In genomic region chr14:100889641-100890040, GRCh38 we compare ENCODE assay signal across 21 cellular contexts. TPM values are rescaled to one million over a fixed set of nuclear protein-coding genes. Genes with fewer than 3 reads are reported as not detected.
DNase-seq lines count a peak whose midpoint lies in the region; ATAC-seq, FAIRE-seq and TF ChIP-seq lines count a peak whose summit lies in the region.
"Had no signal": no experiment of that assay in that cellular context is flagged by ENCODE, and none has a peak within 500 bp of the region (broad histone marks: within the 10 kb centered on the region; RNA-seq: fewer than 3 reads in every experiment).

No MANE protein-coding gene starts in this region.

- TF ChIP-seq CTCF in natural killer cell (IDR thresholded peaks at IDR 0.05), result no peak
- TF ChIP-seq CTCF in adrenal gland (IDR thresholded peaks at IDR 0.05), result no peak

- H3K9me3 ChIP-seq in adrenal gland (replicated peaks in 1 of 3) (no peaks in the 10 kb centered on the region), neuronal stem cell (replicated peaks in 1 of 2; ENCODE audit: control insufficient read depth in 2 of 2, insufficient read depth in 1 of 2, low read depth in 1 of 2, low read length in 2 of 2) (no peaks in the 10 kb centered on the region)
- H3K9me3 ChIP-seq: tibial artery had no signal

- peaks cover 14 to 28% of the 10 kb centered on the region in 2 donors for H3K27me3 Mint-ChIP-seq in natural killer cell (ENCODE audit: low read depth in 2 of 2)
- H3K27me3 Mint-ChIP-seq in natural killer cell treated with Interleukin-12 subunit alpha and Interleukin-12 subunit beta and Interleukin-15 and Interleukin-18, amount 100 ng/mL, for 72 hours, result peaks cover 16 to 34% of the 10 kb centered on the region in 2 donors

- H3K4me1 ChIP-seq in adrenal gland (replicated peaks in 1 of 2) (peaks cover 3 to 36% of the 10 kb centered on the region in 2 donors), neuronal stem cell (ENCODE audit: control insufficient read depth in 2 of 2, insufficient read depth in 1 of 2, low read depth in 1 of 2, low read length in 2 of 2) (peaks cover 6 to 22% of the 10 kb centered on the region in 2 donors)
- H3K4me1 ChIP-seq: parathyroid adenoma, tibial artery had no signal

- no peaks in the 10 kb centered on the region for H3K27me3 ChIP-seq in adrenal gland
- no peaks in the 10 kb centered on the region for H3K27me3 ChIP-seq in neuronal stem cell (ENCODE audit: control insufficient read depth in 3 of 3, insufficient read depth in 3 of 3, low read depth in 1 of 3, low read length in 3 of 3)
- H3K27me3 ChIP-seq: cardiac muscle cell had no signal

- peak overlapping the region; percentile 99 for H2BK12ac ChIP-seq in neuronal stem cell (ENCODE audit: low read length)

- no peak overlapping the region for H3K4ac ChIP-seq in neuronal stem cell (ENCODE audit: low read length)

- FAIRE-seq in HTR-8/SVneo (lab: Jason Lieb, UNC), result no peak

- no peaks in the 10 kb centered on the region for H3K4me1 Mint-ChIP-seq in natural killer cell
- H3K4me1 Mint-ChIP-seq in natural killer cell treated with Interleukin-12 subunit alpha and Interleukin-12 subunit beta and Interleukin-15 and Interleukin-18, amount 100 ng/mL, for 72 hours (ENCODE audit: low read depth in 2 of 2), result no peaks in the 10 kb centered on the region

- intact Hi-C loops in natural killer cell (cut with micrococcal nuclease) (no loop called here), adrenal gland (cut with DNase I) (no loop called here)

- H3K4me2 ChIP-seq in neuronal stem cell (ENCODE audit: insufficient read depth, low read length, poor library complexity, severe bottlenecking), result no peak overlapping the region

- ATAC-seq in natural killer cell (no peak), left lobe of liver (no peak)
- ATAC-seq in natural killer cell treated with Interleukin-12 subunit alpha and Interleukin-12 subunit beta and Interleukin-15 and Interleukin-18, amount 100 ng/mL, for 72 hours, result no peak
- ATAC-seq: sciatic nerve; stimulated activated naive CD8-positive, alpha-beta T cell treated with anti-CD3 and anti-CD28 coated beads, Interleukin-15, Interleukin-2, amounts not matched to agents 100 U/mL and 50 U/mL, for 24 hours had no signal

- no peak overlapping the region for H3K27ac Mint-ChIP-seq in natural killer cell
- no peak overlapping the region for H3K27ac Mint-ChIP-seq in natural killer cell treated with Interleukin-12 subunit alpha and Interleukin-12 subunit beta and Interleukin-15 and Interleukin-18, amount 100 ng/mL, for 72 hours
- H3K27ac Mint-ChIP-seq: activated CD4-positive, alpha-beta memory T cell treated with anti-CD3 and anti-CD28 coated beads for 36 hours; CD4-positive, alpha-beta T cell had no signal

- H3K36me3 Mint-ChIP-seq in natural killer cell, result no peaks in the 10 kb centered on the region
- no peaks in the 10 kb centered on the region for H3K36me3 Mint-ChIP-seq in natural killer cell treated with Interleukin-12 subunit alpha and Interleukin-12 subunit beta and Interleukin-15 and Interleukin-18, amount 100 ng/mL, for 72 hours
- H3K36me3 Mint-ChIP-seq: activated CD4-positive, alpha-beta memory T cell treated with anti-CD3 and anti-CD28 coated beads for 36 hours had no signal

- H3K4me3 Mint-ChIP-seq in natural killer cell, result no peak overlapping the region
- H3K4me3 Mint-ChIP-seq in natural killer cell treated with Interleukin-12 subunit alpha and Interleukin-12 subunit beta and Interleukin-15 and Interleukin-18, amount 100 ng/mL, for 72 hours, result no peak overlapping the region
- H3K4me3 Mint-ChIP-seq: activated CD4-positive, alpha-beta memory T cell treated with anti-CD3 and anti-CD28 coated beads for 36 hours; CD4-positive, alpha-beta T cell had no signal

- H3K79me1 ChIP-seq in neuronal stem cell (ENCODE audit: low read depth, low read length), result no peaks in the 10 kb centered on the region

- no peak overlapping the region for H3K14ac ChIP-seq in neuronal stem cell (ENCODE audit: low read length)

- no peak overlapping the region for H3K9ac ChIP-seq in neuronal stem cell (ENCODE audit: low read depth, low read length, poor library complexity)
- H3K9ac ChIP-seq: parathyroid adenoma had no signal

- H3K4me3 ChIP-seq in adrenal gland (no peak overlapping the region), neuronal stem cell (ENCODE audit: low read length in 2 of 2) (no peak overlapping the region)
- H3K4me3 ChIP-seq: cardiac muscle cell, tibial artery had no signal

- peak overlapping the region; percentile 97 for H2BK15ac ChIP-seq in neuronal stem cell (ENCODE audit: low read length)

- H2BK5ac ChIP-seq in neuronal stem cell (ENCODE audit: low read length), result peak overlapping the region; percentile 77

- no peak overlapping the region for H4K91ac ChIP-seq in neuronal stem cell (ENCODE audit: low read depth, low read length, poor library complexity)

- no peaks in the 10 kb centered on the region for H3K9me3 Mint-ChIP-seq in natural killer cell
- no peaks in the 10 kb centered on the region for H3K9me3 Mint-ChIP-seq in natural killer cell treated with Interleukin-12 subunit alpha and Interleukin-12 subunit beta and Interleukin-15 and Interleukin-18, amount 100 ng/mL, for 72 hours
- H3K9me3 Mint-ChIP-seq: activated CD4-positive, alpha-beta memory T cell treated with anti-CD3 and anti-CD28 coated beads for 36 hours; CD4-positive, alpha-beta T cell had no signal

- DNase-seq in natural killer cell (peak; percentile 5), adrenal gland (peak in 4 of 7 donors; percentile 1 to 49 (median 7)), neuronal stem cell (ENCODE audit: low spot score) (no peak), left lobe of liver (ENCODE audit: low spot score) (no peak), HTR-8/SVneo (ENCODE audit: insufficient read length, low spot score) (no peak)
- no peak for DNase-seq in natural killer cell treated with Interleukin-12 subunit alpha and Interleukin-12 subunit beta and Interleukin-15 and Interleukin-18, amount 100 ng/mL, for 72 hours (ENCODE audit: low spot score)
- DNase-seq in effector CD8-positive, alpha-beta T cell (lab: John Stamatoyannopoulos, UW), result no peak
- DNase-seq: activated CD4-positive, alpha-beta memory T cell treated with anti-CD3 and anti-CD28 coated beads for 36 hours; activated CD8-positive, alpha-beta memory T cell treated with anti-CD3 and anti-CD28 coated beads, Interleukin-2, amount 50 U/mL, for 48 hours; NCI-H2081 treated with DMSO at 0.1 percent for 48 hours; stimulated activated CD4-positive, alpha-beta T cell treated with anti-CD3 and anti-CD28 coated beads, Interleukin-15, amount 100 ng/mL, for 24 hours; stimulated activated naive CD8-positive, alpha-beta T cell treated with anti-CD3 and anti-CD28 coated beads, Interleukin-15, Interleukin-2, amounts not matched to agents 100 U/mL and 50 U/mL, for 24 hours; T1000 had no signal

- TF ChIP-seq POLR2A in adrenal gland (IDR thresholded peaks at IDR 0.05), result no peak

- H4K8ac ChIP-seq in neuronal stem cell (ENCODE audit: low read depth, low read length), result no peak overlapping the region

- H3K27ac ChIP-seq in adrenal gland (no peak overlapping the region), neuronal stem cell (replicated peaks; ENCODE audit: low read length) (no peak overlapping the region)
- H3K27ac ChIP-seq: cardiac muscle cell, parathyroid adenoma, tibial artery had no signal

- H3K18ac ChIP-seq in neuronal stem cell (ENCODE audit: low read length), result peak overlapping the region; percentile 96

- WGBS in adrenal gland, 4 donors, result 90 to 97% (median 94%) methylated on average over 6 of the region's 6 CpGs
- WGBS in neuronal stem cell (ENCODE audit: extremely low coverage in 2 of 2, insufficient read length in 2 of 2, insufficient replicate concordance in 1 of 2), 2 donors, result no CpG with 5 or more reads among the region's 6 CpGs

- peak overlapping the region; percentile 65 for H2BK120ac ChIP-seq in neuronal stem cell (ENCODE audit: low read depth, low read length)

- peak overlapping the region; percentile 88 for H2AK5ac ChIP-seq in neuronal stem cell (ENCODE audit: low read depth, low read length)

- peaks cover 0 to 52% of the 10 kb centered on the region in 2 donors for H3K36me3 ChIP-seq in adrenal gland (replicated peaks in 1 of 2)
- peaks cover 0 to 2% of the 10 kb centered on the region in 2 donors for H3K36me3 ChIP-seq in neuronal stem cell (replicated peaks in 1 of 2; ENCODE audit: control insufficient read depth in 2 of 2, insufficient read depth in 2 of 2, low read length in 2 of 2)
- H3K36me3 ChIP-seq: cardiac muscle cell, tibial artery had no signal

- H2AFZ ChIP-seq in neuronal stem cell (ENCODE audit: low read length), result no peak overlapping the region
- H2AFZ ChIP-seq: parathyroid adenoma had no signal

- H3K23ac ChIP-seq in neuronal stem cell (ENCODE audit: low read depth, low read length, poor library complexity), result peak overlapping the region; percentile 50

RNA-seq across cellular contexts. Expression of gene RTL1, which starts 13.9 kb away (rescaled TPM):
- total RNA-seq in natural killer cell (not detected), adrenal gland (1 to 10 TPM in 2 of 8 donors, under 1 TPM in 3, not detected in 3; 0.13 to 5.9 (median 0.78) TPM), left lobe of liver (not detected)
- total RNA-seq in natural killer cell treated with Interleukin-12 subunit alpha and Interleukin-12 subunit beta and Interleukin-15 and Interleukin-18, amount 100 ng/mL, for 72 hours, result not detected
- polyA plus RNA-seq in adrenal gland, result 1 to 10 TPM; 1.0 to 6.2 (median 2.6) TPM
- 3.6 TPM for polyA plus RNA-seq in neuronal stem cell (2013, experiment 1 of 2)
- polyA plus RNA-seq in neuronal stem cell (2013, experiment 2 of 2), result 3.6 TPM
- total RNA-seq: activated CD4-positive, alpha-beta memory T cell treated with anti-CD3 and anti-CD28 coated beads for 36 hours; CD4-positive, alpha-beta T cell; dermis microvascular lymphatic vessel endothelial cell; NCI-H460; OCI-LY7; sciatic nerve had no signal
- polyA plus RNA-seq: cardiac muscle cell had no signal

Comparison
In these comparisons a context has a peak if more than half of its experiments do, and no peak if none do; other contexts are left out.
1. DNase-seq: peak in natural killer cell (single experiment) and adrenal gland (4 of 7); none in natural killer cell treated with Interleukin-12 subunit alpha and Interleukin-12 subunit beta and Interleukin-15 and Interleukin-18, amount 100 ng/mL, for 72 hours (single experiment), neuronal stem cell (single experiment), left lobe of liver (single experiment), HTR-8/SVneo (single experiment) and effector CD8-positive, alpha-beta T cell (single experiment).